Comparison of ENCODE assay signal across 1 cellular context in genomic region chr1:200034821-200035396, GRCh38.
TF ChIP-seq lines count a peak whose summit lies in the region.

No MANE protein-coding gene starts in this region.

TF ChIP-seq in H1, 55 proteins besides CTCF, POLR2A, EP300 and RAD21 (continued from another document):
- no peak for TF ChIP-seq RNF2 (IDR thresholded peaks at IDR 0.05; ENCODE audit: borderline replicate concordance, low read depth, low read length, missing control alignments, poor library complexity, severe bottlenecking)
- TF ChIP-seq EGR1 (IDR thresholded peaks at IDR 0.05; ENCODE audit: borderline replicate concordance, low read depth, low read length): peak; percentile 98
- no peak for TF ChIP-seq RFX5 (IDR thresholded peaks at IDR 0.05; ENCODE audit: borderline replicate concordance, low read depth, low read length)
- TF ChIP-seq ASH2L (IDR thresholded peaks at IDR 0.05; ENCODE audit: low read length): peak; percentile 56
- TF ChIP-seq KDM1A (IDR thresholded peaks at IDR 0.05; ENCODE audit: borderline replicate concordance, low read length): no peak
- no peak for TF ChIP-seq SUZ12 (IDR thresholded peaks at IDR 0.05; ENCODE audit: low read length)
- TF ChIP-seq MAX (IDR thresholded peaks at IDR 0.05): 0 out of 2 replicates have a peak, but pooled peaks have one; percentile 10
- 0 out of 2 replicates have a peak, but pooled peaks have one; percentile 16 for TF ChIP-seq TAF1 (IDR thresholded peaks at IDR 0.05; ENCODE audit: low read depth, low read length)
